2 cellular contexts compared by ENCODE assay signal in the genomic region with DNA sequence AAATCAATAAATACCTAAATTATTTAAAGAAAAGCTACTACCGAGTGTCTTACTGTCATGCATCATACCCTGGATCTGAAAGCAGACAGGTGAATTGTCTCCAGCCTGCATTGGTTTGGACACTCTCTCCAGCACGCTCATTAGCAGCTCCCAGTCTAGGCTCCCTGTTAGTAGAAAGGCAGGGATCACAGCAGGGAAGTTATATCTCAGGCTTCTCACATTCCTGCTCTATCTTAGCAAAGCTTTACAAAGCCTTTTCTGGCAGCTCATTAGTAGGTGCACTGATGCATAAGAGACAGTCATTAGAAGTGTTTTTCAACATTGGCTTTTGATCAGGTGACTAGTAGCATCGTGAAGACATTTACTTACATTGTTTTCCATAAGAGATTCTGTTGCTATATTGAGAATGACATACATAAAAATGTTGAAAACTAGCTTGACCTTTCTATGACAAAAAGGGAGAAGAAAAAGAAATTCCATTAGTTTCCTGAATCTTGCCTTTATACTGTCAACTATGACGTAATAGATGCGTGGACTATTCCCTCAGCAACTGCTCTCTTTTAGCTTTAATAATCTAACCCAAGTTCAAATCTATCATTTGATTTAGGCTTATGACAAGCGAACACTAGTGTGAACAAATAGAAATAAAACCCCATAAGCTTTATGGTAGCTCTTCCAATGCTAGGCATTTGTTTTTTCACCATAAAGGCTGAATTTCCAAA.
TF ChIP-seq lines count a peak whose summit lies in the region.

No MANE protein-coding gene starts in this region.

TF ChIP-seq in HEK293T, 16 proteins besides CTCF, POLR2A, EP300 and RAD21:
- TF ChIP-seq FOXK2 (IDR thresholded peaks at IDR 0.05): no peak
- TF ChIP-seq ARNT (IDR thresholded peaks at IDR 0.05): no peak
- no peak for TF ChIP-seq ZNF384 (IDR thresholded peaks at IDR 0.05)
- TF ChIP-seq TARDBP (IDR thresholded peaks at IDR 0.05): no peak
- no peak for TF ChIP-seq HDGF (IDR thresholded peaks at IDR 0.05; ENCODE audit: borderline replicate concordance)
- TF ChIP-seq SP1 (IDR thresholded peaks at IDR 0.05): no peak
- TF ChIP-seq L3MBTL2 (conservative IDR thresholded peaks at IDR 0.05): no peak

TF ChIP-seq in GM12878, 131 proteins besides CTCF, POLR2A, EP300 and RAD21:
- TF ChIP-seq ATF7 (IDR thresholded peaks at IDR 0.05; ENCODE audit: low read depth) (peak; percentile 23; the same call in 1 of the 2 replicates), RB1 (IDR thresholded peaks at IDR 0.05; ENCODE audit: borderline replicate concordance) (no peak)
TF ChIP-seq in GM12878: peak in this region for 1.
